31 cellular contexts compared by ENCODE assay signal in genomic region chr13:104198811-104199210, GRCh38.
"Had no signal": no experiment of that assay in that cellular context is flagged by ENCODE, and none has a peak within 500 bp of the region (broad histone marks: within the 10 kb centered on the region; RNA-seq: fewer than 3 reads in every experiment).

No MANE protein-coding gene starts in this region.

- H3K27ac Mint-ChIP-seq: naive thymus-derived CD8-positive, alpha-beta T cell; natural killer cell treated with Interleukin-12 subunit alpha and Interleukin-12 subunit beta and Interleukin-15 and Interleukin-18, amount 100 ng/mL, for 72 hours; nephron progenitor cell; progenitor cell of endocrine pancreas; stimulated activated memory B cell treated with anti-CD40 and anti-IgM and Interleukin-4, amounts not matched to agents 10 μg/mL and 1 μg/mL and 100 μg/mL, for 72 hours; stimulated activated naive CD8-positive, alpha-beta T cell treated with anti-CD3 and anti-CD28 coated beads, Interleukin-15, amount 100 ng/mL, for 72 hours; type B pancreatic cell had no signal

- H2AFZ ChIP-seq: parathyroid adenoma had no signal

- H3K27me3 Mint-ChIP-seq: naive thymus-derived CD8-positive, alpha-beta T cell; natural killer cell treated with Interleukin-12 subunit alpha and Interleukin-12 subunit beta and Interleukin-15 and Interleukin-18, amount 100 ng/mL, for 72 hours; progenitor cell of endocrine pancreas; stimulated activated memory B cell treated with anti-CD40 and anti-IgM and Interleukin-4, amounts not matched to agents 10 μg/mL and 1 μg/mL and 100 μg/mL, for 72 hours; stimulated activated naive CD8-positive, alpha-beta T cell treated with anti-CD3 and anti-CD28 coated beads, Interleukin-15, amount 100 ng/mL, for 72 hours; type B pancreatic cell had no signal

- H3K4me1 Mint-ChIP-seq: naive thymus-derived CD8-positive, alpha-beta T cell; nephron progenitor cell; neural crest cell; stimulated activated memory B cell treated with anti-CD40 and anti-IgM and Interleukin-4, amounts not matched to agents 10 μg/mL and 1 μg/mL and 100 μg/mL, for 72 hours; stimulated activated naive CD8-positive, alpha-beta T cell treated with anti-CD3 and anti-CD28 coated beads, Interleukin-15, amount 100 ng/mL, for 72 hours had no signal

- H3K4me1 ChIP-seq: parathyroid adenoma, psoas muscle, right lobe of liver, sigmoid colon, suprapubic skin, testis, tibial artery, transverse colon, upper lobe of right lung, uterus had no signal

- ATAC-seq: naive thymus-derived CD8-positive, alpha-beta T cell; natural killer cell treated with Interleukin-12 subunit alpha and Interleukin-12 subunit beta and Interleukin-15 and Interleukin-18, amount 100 ng/mL, for 72 hours; psoas muscle; right cardiac atrium; right lobe of liver; stimulated activated memory B cell treated with anti-CD40 and anti-IgM and Interleukin-4, amounts not matched to agents 10 μg/mL and 1 μg/mL and 100 μg/mL, for 72 hours; stimulated activated naive CD8-positive, alpha-beta T cell treated with anti-CD3 and anti-CD28 coated beads, Interleukin-15, amount 100 ng/mL, for 72 hours; stimulated activated naive CD8-positive, alpha-beta T cell treated with anti-CD3 and anti-CD28 coated beads, Interleukin-15, Interleukin-2, amounts not matched to agents 100 U/mL and 50 U/mL, for 24 hours; upper lobe of right lung had no signal

- H3K4me3 Mint-ChIP-seq: naive thymus-derived CD8-positive, alpha-beta T cell; natural killer cell treated with Interleukin-12 subunit alpha and Interleukin-12 subunit beta and Interleukin-15 and Interleukin-18, amount 100 ng/mL, for 72 hours; nephron progenitor cell; neural crest cell; stimulated activated memory B cell treated with anti-CD40 and anti-IgM and Interleukin-4, amounts not matched to agents 10 μg/mL and 1 μg/mL and 100 μg/mL, for 72 hours; stimulated activated naive CD8-positive, alpha-beta T cell treated with anti-CD3 and anti-CD28 coated beads, Interleukin-15, amount 100 ng/mL, for 72 hours; type B pancreatic cell had no signal

- H3K36me3 ChIP-seq: ovary, right lobe of liver, sigmoid colon, suprapubic skin, tibial artery, transverse colon, upper lobe of right lung, uterus had no signal

- H3K27me3 ChIP-seq: ovary, right lobe of liver, sigmoid colon, suprapubic skin, testis, tibial artery, transverse colon, upper lobe of right lung, uterus had no signal

- FAIRE-seq: small intestine had no signal

- H3K27ac ChIP-seq: ovary, parathyroid adenoma, psoas muscle, right lobe of liver, sigmoid colon, suprapubic skin, testis, tibial artery, transverse colon, upper lobe of right lung, uterus had no signal

- H3K9me3 ChIP-seq: ovary, psoas muscle, right lobe of liver, sigmoid colon, suprapubic skin, testis, tibial artery, transverse colon, upper lobe of right lung, uterus had no signal

- H3K79me2 ChIP-seq: parathyroid adenoma had no signal

- H3K9me3 Mint-ChIP-seq: type B pancreatic cell had no signal

- DNase-seq: naive thymus-derived CD8-positive, alpha-beta T cell; nephron progenitor cell; occipital lobe; ovary; posterior cingulate gyrus; psoas muscle; right cardiac atrium; right lobe of liver; sigmoid colon; small intestine; stimulated activated CD4-positive, alpha-beta T cell treated with anti-CD3 and anti-CD28 coated beads, Interleukin-15, amount 100 ng/mL, for 24 hours; stimulated activated CD4-positive, alpha-beta T cell treated with anti-CD3 and anti-CD28 coated beads, Interleukin-2, amount 100 ng/mL, for 24 hours; stimulated activated CD4-positive, alpha-beta T cell treated with anti-CD3 and anti-CD28 coated beads, Interleukin-2, amount 100 ng/mL, for 48 hours; stimulated activated CD4-positive, alpha-beta T cell treated with anti-CD3 and anti-CD28 coated beads, Interleukin-4, amount 100 ng/mL, for 24 hours; stimulated activated CD8-positive, alpha-beta memory T cell treated with anti-CD3 and anti-CD28 coated beads, Interleukin-4, amount 100 ng/mL, for 48 hours; stimulated activated naive CD4-positive, alpha-beta T cell; stimulated activated naive CD8-positive, alpha-beta T cell treated with anti-CD3 and anti-CD28 coated beads, Interleukin-15, amount 100 ng/mL, for 72 hours; stimulated activated naive CD8-positive, alpha-beta T cell treated with anti-CD3 and anti-CD28 coated beads, Interleukin-15, Interleukin-2, amounts not matched to agents 100 U/mL and 50 U/mL, for 24 hours; substantia nigra; testis; tibial artery; transverse colon; upper lobe of right lung; uterus had no signal

- H3K9ac ChIP-seq: parathyroid adenoma had no signal

- H3K36me3 Mint-ChIP-seq: naive thymus-derived CD8-positive, alpha-beta T cell; natural killer cell treated with Interleukin-12 subunit alpha and Interleukin-12 subunit beta and Interleukin-15 and Interleukin-18, amount 100 ng/mL, for 72 hours; stimulated activated memory B cell treated with anti-CD40 and anti-IgM and Interleukin-4, amounts not matched to agents 10 μg/mL and 1 μg/mL and 100 μg/mL, for 72 hours; type B pancreatic cell had no signal

- H3K4me3 ChIP-seq: ovary, psoas muscle, right lobe of liver, sigmoid colon, suprapubic skin, testis, tibial artery, transverse colon, upper lobe of right lung, uterus had no signal
